Comparison of ENCODE assay signal across 23 cellular contexts in the genomic region with DNA sequence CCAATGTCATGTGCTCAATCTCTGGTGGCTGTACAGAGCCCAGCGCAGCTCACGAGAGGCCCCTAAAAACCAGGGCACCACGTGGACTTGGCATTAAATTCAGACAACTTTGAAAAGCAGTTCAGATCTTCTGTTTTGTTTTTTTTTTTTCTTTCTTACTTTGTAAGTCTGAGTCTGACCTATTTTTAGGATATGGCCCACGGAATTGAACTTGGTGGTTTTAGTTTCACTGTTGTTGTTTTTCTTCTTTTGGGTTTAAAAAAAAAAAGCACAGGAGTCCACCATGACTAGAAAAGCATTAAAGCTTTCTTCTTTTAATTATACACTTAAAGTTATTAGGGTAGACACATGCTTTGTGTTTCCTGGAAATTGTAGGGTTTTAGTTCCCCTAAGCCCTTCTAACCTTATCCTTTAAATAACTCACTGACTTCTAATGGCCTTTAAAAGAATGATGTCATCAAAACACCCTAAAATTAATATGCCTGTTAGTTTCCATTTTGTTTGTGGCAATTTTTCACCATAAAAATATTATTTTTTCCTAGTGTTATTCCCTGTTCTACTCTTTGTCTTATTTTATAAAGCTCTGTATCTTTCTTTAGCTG. TPM values are rescaled to one million over a fixed set of nuclear protein-coding genes. Genes with fewer than 3 reads are reported as not detected.
DNase-seq lines count a peak whose midpoint lies in the region; ATAC-seq and TF ChIP-seq lines count a peak whose summit lies in the region.
"Had no signal": no experiment of that assay in that cellular context is flagged by ENCODE, and none has a peak within 500 bp of the region (broad histone marks: within the 10 kb centered on the region; RNA-seq: fewer than 3 reads in every experiment).

No MANE protein-coding gene starts in this region.

- peak overlapping the region; percentile 7 for H3K27ac ChIP-seq in left ventricle myocardium inferior (replicated peaks)
- no peak overlapping the region for H3K27ac ChIP-seq in OCI-LY7 (ENCODE audit: low read depth, low read length, poor library complexity, severe bottlenecking)
- H3K27ac ChIP-seq in aorta (ENCODE audit: low read depth in 1 of 2, low read length in 2 of 2), result peak overlapping the region; percentile 51 to 76
- H3K27ac ChIP-seq in mammary epithelial cell (ENCODE audit: insufficient read depth, low read depth, low read length), result no peak overlapping the region

- no peaks in the 10 kb centered on the region for H4K20me1 ChIP-seq in OCI-LY7 (ENCODE audit: insufficient read depth, low read length)
- H4K20me1 ChIP-seq in mammary epithelial cell (ENCODE audit: insufficient read depth, low read length), result no peaks in the 10 kb centered on the region

- POLR2A ChIA-PET in OCI-LY7 (lab: Charles Lee), result interaction anchor here (1.4 kb wide), 1 partner anchor 14 kb away, joined by 3 read pairs; no protein-coding TSS in a partner anchor

- H3K36me3 ChIP-seq in left ventricle myocardium inferior, result no peaks in the 10 kb centered on the region
- no peaks in the 10 kb centered on the region for H3K36me3 ChIP-seq in OCI-LY7 (ENCODE audit: insufficient read depth, low read length)
- H3K36me3 ChIP-seq in aorta (ENCODE audit: control insufficient read depth in 1 of 2, insufficient read depth in 2 of 2, low read length in 1 of 2), result no peaks in the 10 kb centered on the region
- no peaks in the 10 kb centered on the region for H3K36me3 ChIP-seq in mammary epithelial cell (ENCODE audit: insufficient read depth, low read length)
- H3K36me3 ChIP-seq: tibial nerve had no signal

- peak overlapping the region; percentile 27; the same call in 1 of the 2 replicates for H2AFZ ChIP-seq in OCI-LY7 (ENCODE audit: low read length)
- H2AFZ ChIP-seq in mammary epithelial cell (ENCODE audit: low read depth, low read length), result no peak overlapping the region

- no peak overlapping the region for H3K4me3 ChIP-seq in left ventricle myocardium inferior
- no peak overlapping the region for H3K4me3 ChIP-seq in OCI-LY7 (ENCODE audit: low read depth, low read length, poor library complexity, severe bottlenecking)
- H3K4me3 ChIP-seq in aorta (ENCODE audit: low read length in 2 of 2), result no peak overlapping the region
- no peak overlapping the region for H3K4me3 ChIP-seq in mammary epithelial cell (replicated peaks in 1 of 3; ENCODE audit: insufficient read depth in 1 of 3, low read depth in 2 of 3, low read length in 3 of 3)
- H3K4me3 ChIP-seq: tibial nerve had no signal

- peaks cover 14% of the 10 kb centered on the region for H3K9me3 ChIP-seq in left ventricle myocardium inferior (replicated peaks)
- no peaks in the 10 kb centered on the region for H3K9me3 ChIP-seq in OCI-LY7 (ENCODE audit: low read length)
- H3K9me3 ChIP-seq in aorta (ENCODE audit: control insufficient read depth, low read length), result peaks cover 2% of the 10 kb centered on the region
- H3K9me3 ChIP-seq in mammary epithelial cell (replicated peaks; ENCODE audit: insufficient read depth, low read length), result peaks cover 12% of the 10 kb centered on the region

- CTCF ChIA-PET in OCI-LY7 (lab: Charles Lee; ENCODE audit: unreplicated experiment), result no interaction called here
- CTCF ChIA-PET in mammary epithelial cell (lab: Charles Lee; ENCODE audit: low non-redundant PET), result no interaction called here

- DNase-seq in left ventricle myocardium inferior, result no peak
- DNase-seq in cardiac septum (ENCODE audit: low spot score), result no peak
- peak; percentile 18 for DNase-seq in OCI-LY7 (ENCODE audit: low spot score)
- DNase-seq in myocyte (ENCODE audit: low read depth), result peak; percentile 49
- DNase-seq in aorta, result no peak
- DNase-seq in HuH-7 (ENCODE audit: low spot score), result no peak
- DNase-seq in NCI-H187 (lab: John Stamatoyannopoulos, UW), result no peak
- no peak for DNase-seq in mammary epithelial cell
- DNase-seq: 8988T; activated CD4-positive, alpha-beta T cell treated with anti-CD3 and anti-CD28 coated beads for 36 hours; activated naive CD4-positive, alpha-beta T cell treated with anti-CD3 and anti-CD28 coated beads, Interleukin-2, amount 50 U/mL, for 16 hours; activated T-cell treated with anti-CD3 and anti-CD28 coated beads for 4 hours; CD4-positive, alpha-beta T cell; effector CD8-positive, alpha-beta T cell; EL; foreskin fibroblast; Kasumi-1; left ventricle myocardium superior; NCI-H1694 treated with DMSO at 0.1 percent for 48 hours; stimulated activated CD4-positive, alpha-beta T cell treated with anti-CD3 and anti-CD28 coated beads, Interleukin-2, amount 100 ng/mL, for 24 hours; stimulated activated CD8-positive, alpha-beta memory T cell treated with anti-CD3 and anti-CD28 coated beads, Interleukin-4, amount 100 ng/mL, for 48 hours had no signal

- BruUV-seq in OCI-LY7 (replicated peaks; lab: Mats Ljungman, UMichigan) (no TSS peak), mammary epithelial cell (replicated peaks; lab: Mats Ljungman, UMichigan) (no TSS peak)

- intact Hi-C loops in left ventricle myocardium inferior (cut with micrococcal nuclease) (no loop called here), cardiac septum (cut with DNase I) (no loop called here), OCI-LY7 (cut with micrococcal nuclease; ENCODE audit: unreplicated experiment) (no loop called here), aorta (cut with DNase I) (loop anchor here (5.0 kb wide), 2 partner anchors 42 to 47 kb away; a partner anchor contains a TSS), mammary epithelial cell (cut with micrococcal nuclease) (no loop called here)

- H3K27me3 ChIP-seq in left ventricle myocardium inferior (ENCODE audit: low read depth), result no peaks in the 10 kb centered on the region
- no peaks in the 10 kb centered on the region for H3K27me3 ChIP-seq in aorta (ENCODE audit: control insufficient read depth in 1 of 2, insufficient read depth in 2 of 2, low read length in 1 of 2)
- no peaks in the 10 kb centered on the region for H3K27me3 ChIP-seq in mammary epithelial cell (ENCODE audit: insufficient read depth, low read length)
- H3K27me3 ChIP-seq: tibial nerve had no signal

- ATAC-seq in aorta (ENCODE audit: low FRiP score), result peak; percentile 24
- ATAC-seq: activated CD4-positive, alpha-beta T cell treated with anti-CD3 and anti-CD28 coated beads for 36 hours; left ventricle myocardium superior; natural killer cell treated with Interleukin-12 subunit alpha and Interleukin-12 subunit beta and Interleukin-15 and Interleukin-18, amount 100 ng/mL, for 72 hours had no signal

- no peaks in the 10 kb centered on the region for H3K9me2 ChIP-seq in OCI-LY7 (ENCODE audit: insufficient read depth, low read length)

- no peak overlapping the region for H3K9ac ChIP-seq in mammary epithelial cell (ENCODE audit: insufficient read depth, low read length)

- WGBS in aorta, 2 donors, result 0 to 5% methylated on average over 4 of the region's 4 CpGs
- 89% methylated on average over 4 of the region's 4 CpGs for WGBS in mammary epithelial cell (ENCODE audit: low coverage, missing lambda C conversion rate)

- peak overlapping the region; percentile 36; the same call in 1 of the 2 replicates for H3K4me2 ChIP-seq in OCI-LY7 (ENCODE audit: low read length)
- H3K4me2 ChIP-seq in mammary epithelial cell (ENCODE audit: insufficient read depth, low read depth, low read length), result no peak overlapping the region

- in situ Hi-C loops in mammary epithelial cell (cut with MboI; ENCODE audit: low sequenced_read_pairs in 2 of 2), result no loop called here

- dilution Hi-C loops in mammary epithelial cell (cut with HindIII; ENCODE audit: low sequenced_read_pairs), result no loop called here

- no peaks in the 10 kb centered on the region for H3K79me2 ChIP-seq in OCI-LY7 (ENCODE audit: insufficient read depth, low read depth, low read length)
- H3K79me2 ChIP-seq in mammary epithelial cell (ENCODE audit: insufficient read depth, low read length), result no peaks in the 10 kb centered on the region

- peaks cover 27% of the 10 kb centered on the region for H3K4me1 ChIP-seq in left ventricle myocardium inferior
- peaks cover 13% of the 10 kb centered on the region for H3K4me1 ChIP-seq in OCI-LY7 (ENCODE audit: insufficient read depth, low read length, poor library complexity, severe bottlenecking)
- H3K4me1 ChIP-seq in aorta (ENCODE audit: control insufficient read depth in 1 of 2, insufficient read depth in 2 of 2, low read length in 2 of 2), result peaks cover 0 to 1% of the 10 kb centered on the region in 2 donors
- peaks cover 12% of the 10 kb centered on the region for H3K4me1 ChIP-seq in mammary epithelial cell (ENCODE audit: insufficient read depth, low read length)

- TF ChIP-seq CTCF in left ventricle myocardium inferior (IDR thresholded peaks at IDR 0.05; ENCODE audit: borderline replicate concordance), result no peak
- no peak for TF ChIP-seq CTCF in OCI-LY7 (conservative IDR thresholded peaks at IDR 0.05; ENCODE audit: low read length)
- no peak for TF ChIP-seq CTCF in mammary epithelial cell (conservative IDR thresholded peaks at IDR 0.05 in 1 of 2, IDR thresholded peaks at IDR 0.05 in 1 of 2; ENCODE audit: extremely low read depth in 1 of 2, insufficient read depth in 1 of 2, low read depth in 1 of 2, low read length in 2 of 2)

RNA-seq across cellular contexts. Expression of a gene that starts 48.5 kb away (rescaled TPM):
- 33.0 TPM for total RNA-seq in left ventricle myocardium inferior
- total RNA-seq in cardiac septum, result 76.5 TPM
- not detected in 2 replicates for total RNA-seq in OCI-LY7 (2014; rRNA removed; shearing (Covaris generic))
- 0.36 TPM in 1 of 2 replicates, not detected in the other for total RNA-seq in OCI-LY7 (2022)
- total RNA-seq in myocyte, result 16.1 and 20.2 TPM in 2 replicates
- 1,172 TPM for polyA plus RNA-seq in myocyte (2012)
- total RNA-seq in aorta, result 1,000 to 10,000 TPM in 1 of 2 donors, 100 to 1,000 TPM in 1; 588 to 1,507 TPM
- polyA plus RNA-seq in aorta, result 100 to 1,000 TPM; 221 to 957 TPM
- 100 to 1,000 TPM; 114 to 225 TPM for total RNA-seq in mammary epithelial cell
- 29.5 TPM for polyA plus RNA-seq in mammary epithelial cell
- 29.8 TPM for polyA minus RNA-seq in mammary epithelial cell
- total RNA-seq: activated CD4-positive, alpha-beta T cell treated with anti-CD3 and anti-CD28 coated beads for 36 hours; natural killer cell treated with Interleukin-12 subunit alpha and Interleukin-12 subunit beta and Interleukin-15 and Interleukin-18, amount 100 ng/mL, for 72 hours had no signal

Comparison
In these comparisons a context has a peak if more than half of its experiments do, and no peak if none do; other contexts are left out.
1. DNase-seq: peak in OCI-LY7 (single experiment) and myocyte (single experiment); none in left ventricle myocardium inferior (single experiment), cardiac septum (single experiment), aorta (0 of 2), HuH-7 (single experiment), NCI-H187 (0 of 2) and mammary epithelial cell (single experiment).
2. H3K27ac ChIP-seq: peak in left ventricle myocardium inferior (single experiment) and aorta (2 of 2); none in OCI-LY7 (single experiment) and mammary epithelial cell (single experiment).
3. RNA of a gene that starts 48.5 kb away (total RNA-seq): 588 to 1,507 TPM in aorta, 114 to 225 TPM in mammary epithelial cell, 76.5 TPM in cardiac septum (single experiment), 33.0 TPM in left ventricle myocardium inferior (single experiment) and 16.1 to 20.2 TPM in myocyte; 0.36 TPM in OCI-LY7; every median in the first group is over 10 times any median in the second.
4. intact Hi-C loops: an anchor here in aorta (5.0 kb wide); none called in left ventricle myocardium inferior, cardiac septum, OCI-LY7 and mammary epithelial cell.